1 cellular context compared by ENCODE assay signal in the genomic region with DNA sequence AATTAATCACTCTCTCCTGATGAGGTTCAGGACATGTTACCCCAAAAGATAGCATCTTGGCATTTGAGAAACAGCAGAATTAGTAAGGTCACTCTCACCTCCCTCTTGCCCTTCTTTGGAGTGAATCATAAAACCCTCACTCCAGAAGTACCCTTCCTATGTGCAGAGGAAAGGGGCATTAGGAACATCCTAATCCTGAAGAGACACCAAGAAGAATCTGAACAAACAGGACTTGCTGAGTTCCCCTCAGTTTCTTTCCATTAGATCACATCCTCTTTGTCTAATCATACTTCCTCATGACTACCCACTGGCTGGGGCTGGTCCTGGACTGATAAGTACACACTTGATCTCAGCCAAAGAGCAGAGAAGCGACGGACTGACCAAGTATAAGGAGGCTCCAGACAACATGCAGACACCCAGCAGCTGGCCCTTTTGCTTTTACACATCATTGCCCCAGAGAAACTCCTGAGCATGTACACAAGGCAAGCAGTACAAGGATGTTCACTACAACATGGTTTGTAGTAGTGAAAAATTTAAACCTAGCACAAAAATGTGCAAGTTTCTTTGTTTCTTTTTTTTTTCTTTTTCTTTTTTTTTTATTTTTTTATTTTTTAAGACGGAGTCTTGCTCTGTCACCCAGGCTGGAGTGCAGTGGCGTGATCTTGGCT.
TF ChIP-seq lines count a peak whose summit lies in the region.

No MANE protein-coding gene starts in this region.

TF ChIP-seq in K562, 482 proteins besides CTCF, POLR2A, EP300 and RAD21 (continued from another document and continues in another):
- TF ChIP-seq, protein P1, sequence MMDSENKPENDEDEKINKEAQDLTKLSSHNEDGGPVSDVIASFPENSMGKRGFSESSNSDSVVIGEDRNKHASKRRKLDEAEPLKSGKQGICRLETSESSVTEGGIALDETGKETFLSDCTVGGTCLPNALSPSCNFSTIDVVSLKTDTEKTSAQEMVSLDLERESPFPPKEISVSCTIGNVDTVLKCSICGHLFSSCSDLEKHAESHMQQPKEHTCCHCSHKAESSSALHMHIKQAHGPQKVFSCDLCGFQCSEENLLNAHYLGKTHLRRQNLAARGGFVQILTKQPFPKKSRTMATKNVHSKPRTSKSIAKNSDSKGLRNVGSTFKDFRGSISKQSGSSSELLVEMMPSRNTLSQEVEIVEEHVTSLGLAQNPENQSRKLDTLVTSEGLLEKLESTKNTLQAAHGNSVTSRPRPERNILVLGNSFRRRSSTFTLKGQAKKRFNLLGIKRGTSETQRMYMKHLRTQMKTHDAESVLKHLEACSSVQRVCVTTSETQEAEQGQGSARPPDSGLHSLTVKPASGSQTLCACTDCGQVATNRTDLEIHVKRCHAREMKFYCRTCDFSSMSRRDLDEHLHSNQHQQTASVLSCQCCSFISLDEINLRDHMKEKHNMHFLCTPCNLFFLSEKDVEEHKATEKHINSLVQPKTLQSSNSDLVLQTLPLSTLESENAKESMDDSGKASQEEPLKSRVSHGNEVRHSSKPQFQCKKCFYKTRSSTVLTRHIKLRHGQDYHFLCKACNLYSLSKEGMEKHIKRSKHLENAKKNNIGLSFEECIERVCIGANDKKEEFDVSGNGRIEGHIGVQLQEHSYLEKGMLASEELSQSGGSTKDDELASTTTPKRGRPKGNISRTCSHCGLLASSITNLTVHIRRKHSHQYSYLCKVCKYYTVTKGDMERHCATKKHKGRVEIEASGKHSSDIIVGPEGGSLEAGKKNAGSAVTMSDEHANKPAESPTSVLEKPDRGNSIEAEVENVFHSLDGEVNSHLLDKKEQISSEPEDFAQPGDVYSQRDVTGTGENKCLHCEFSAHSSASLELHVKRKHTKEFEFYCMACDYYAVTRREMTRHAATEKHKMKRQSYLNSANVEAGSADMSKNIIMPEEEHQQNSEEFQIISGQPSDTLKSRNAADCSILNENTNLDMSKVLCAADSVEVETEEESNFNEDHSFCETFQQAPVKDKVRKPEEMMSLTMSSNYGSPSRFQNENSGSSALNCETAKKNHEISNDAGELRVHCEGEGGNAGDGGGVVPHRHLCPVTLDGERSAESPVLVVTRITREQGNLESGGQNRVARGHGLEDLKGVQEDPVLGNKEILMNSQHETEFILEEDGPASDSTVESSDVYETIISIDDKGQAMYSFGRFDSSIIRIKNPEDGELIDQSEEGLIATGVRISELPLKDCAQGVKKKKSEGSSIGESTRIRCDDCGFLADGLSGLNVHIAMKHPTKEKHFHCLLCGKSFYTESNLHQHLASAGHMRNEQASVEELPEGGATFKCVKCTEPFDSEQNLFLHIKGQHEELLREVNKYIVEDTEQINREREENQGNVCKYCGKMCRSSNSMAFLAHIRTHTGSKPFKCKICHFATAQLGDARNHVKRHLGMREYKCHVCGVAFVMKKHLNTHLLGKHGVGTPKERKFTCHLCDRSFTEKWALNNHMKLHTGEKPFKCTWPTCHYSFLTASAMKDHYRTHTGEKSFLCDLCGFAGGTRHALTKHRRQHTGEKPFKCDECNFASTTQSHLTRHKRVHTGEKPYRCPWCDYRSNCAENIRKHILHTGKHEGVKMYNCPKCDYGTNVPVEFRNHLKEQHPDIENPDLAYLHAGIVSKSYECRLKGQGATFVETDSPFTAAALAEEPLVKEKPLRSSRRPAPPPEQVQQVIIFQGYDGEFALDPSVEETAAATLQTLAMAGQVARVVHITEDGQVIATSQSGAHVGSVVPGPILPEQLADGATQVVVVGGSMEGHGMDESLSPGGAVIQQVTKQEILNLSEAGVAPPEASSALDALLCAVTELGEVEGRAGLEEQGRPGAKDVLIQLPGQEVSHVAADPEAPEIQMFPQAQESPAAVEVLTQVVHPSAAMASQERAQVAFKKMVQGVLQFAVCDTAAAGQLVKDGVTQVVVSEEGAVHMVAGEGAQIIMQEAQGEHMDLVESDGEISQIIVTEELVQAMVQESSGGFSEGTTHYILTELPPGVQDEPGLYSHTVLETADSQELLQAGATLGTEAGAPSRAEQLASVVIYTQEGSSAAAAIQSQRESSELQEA (IDR thresholded peaks at IDR 0.05; ENCODE audit: low read depth): 0 out of 2 replicates have a peak, but pooled peaks have one; percentile 32
- TF ChIP-seq ZBTB7A (IDR thresholded peaks at IDR 0.05; ENCODE audit: borderline replicate concordance, control insufficient read depth, low read depth, low read length) (no peak), SMAD1 (IDR thresholded peaks at IDR 0.05; ENCODE audit: low read depth, low read length, partially characterized antibody) (peak; percentile 68), TARDBP (IDR thresholded peaks at IDR 0.05) (no peak), TCF3 (CRISPR knock-in tag; IDR thresholded peaks at IDR 0.05) (peak; percentile 94), RNF2 (IDR thresholded peaks at IDR 0.05) (peak; percentile 93), TCFL5 (CRISPR knock-in tag; conservative IDR thresholded peaks at IDR 0.05) (no peak), ZKSCAN3 (CRISPR knock-in tag; IDR thresholded peaks at IDR 0.05) (no peak), STAT5B (CRISPR knock-in tag; IDR thresholded peaks at IDR 0.05) (no peak), XRCC5 (IDR thresholded peaks at IDR 0.05; ENCODE audit: low read depth, low read length) (no peak), ZNF165 (CRISPR knock-in tag; IDR thresholded peaks at IDR 0.05; ENCODE audit: borderline replicate concordance) (no peak), NCOA1 (IDR thresholded peaks at IDR 0.05; ENCODE audit: low read depth) (peak; percentile 64; the same call in 1 of the 2 replicates), BCOR (IDR thresholded peaks at IDR 0.05) (no peak; the same call in 1 of the 2 replicates), ZNF707 (CRISPR knock-in tag; conservative IDR thresholded peaks at IDR 0.05) (no peak), ATF1 (CRISPR knock-in tag; IDR thresholded peaks at IDR 0.05) (no peak), ATF1 (tag; IDR thresholded peaks at IDR 0.05) (peak; percentile 85), CBX3 (IDR thresholded peaks at IDR 0.05; ENCODE audit: borderline replicate concordance in 1 of 2, low read length in 2 of 2) (peak in 1 of 2 experiments; percentile 82; a peak in 1 of 3 replicates), CBX8 (IDR thresholded peaks at IDR 0.05; ENCODE audit: borderline replicate concordance, extremely low read depth, low read depth, low read length, poor library complexity, severe bottlenecking) (no peak), ZNF717 (CRISPR knock-in tag; IDR thresholded peaks at IDR 0.05) (no peak), ZNF436 (CRISPR knock-in tag; IDR thresholded peaks at IDR 0.05) (no peak), ILF3 (IDR thresholded peaks at IDR 0.05; ENCODE audit: borderline replicate concordance) (no peak), KDM2B (CRISPR knock-in tag; IDR thresholded peaks at IDR 0.05) (no peak), POLR3A (IDR thresholded peaks at IDR 0.05; ENCODE audit: borderline replicate concordance, extremely low read depth, insufficient read depth, insufficient read length) (no peak), TRIM24 (IDR thresholded peaks at IDR 0.05) (peak; percentile 90 to 91), GATA2 (CRISPR knock-in tag; IDR thresholded peaks at IDR 0.05) (peak; percentile 83), ZFP36 (IDR thresholded peaks at IDR 0.05; ENCODE audit: low read depth, low read length, partially characterized antibody) (no peak), SETDB1 (IDR thresholded peaks at IDR 0.05; ENCODE audit: low read length) (no peak), FOXK2 (conservative IDR thresholded peaks at IDR 0.05 in 1 of 2, IDR thresholded peaks at IDR 0.05 in 1 of 2; ENCODE audit: low read depth in 2 of 2) (peak; percentile 94 to 96), TFAM (CRISPR knock-in tag; conservative IDR thresholded peaks at IDR 0.05) (no peak), CSDE1 (IDR thresholded peaks at IDR 0.05) (no peak), ZNF121 (CRISPR knock-in tag; conservative IDR thresholded peaks at IDR 0.05) (no peak), ESRRB (CRISPR knock-in tag; IDR thresholded peaks at IDR 0.05; ENCODE audit: borderline replicate concordance) (no peak), POLR3G (IDR thresholded peaks at IDR 0.05; ENCODE audit: extremely low read depth, insufficient read length, insufficient replicate concordance) (no peak), SMARCB1 (IDR thresholded peaks at IDR 0.05; ENCODE audit: insufficient read length, low read depth) (no peak), HDGF (IDR thresholded peaks at IDR 0.05) (no peak), NFE2L1 (tag; IDR thresholded peaks at IDR 0.05; ENCODE audit: borderline replicate concordance, low read depth) (no peak), ZNF23 (CRISPR knock-in tag; IDR thresholded peaks at IDR 0.05) (no peak), CBX2 (IDR thresholded peaks at IDR 0.05; ENCODE audit: insufficient read depth, low read length, poor library complexity, severe bottlenecking) (no peak), HOXB6 (CRISPR knock-in tag; IDR thresholded peaks at IDR 0.05; ENCODE audit: borderline replicate concordance) (no peak), TSC22D4 (tag; IDR thresholded peaks at IDR 0.05) (no peak), ZNF766 (CRISPR knock-in tag; conservative IDR thresholded peaks at IDR 0.05) (peak; percentile 75; the same call in 1 of the 2 replicates), XRCC4 (IDR thresholded peaks at IDR 0.05; ENCODE audit: extremely low read depth, insufficient read depth, insufficient read length) (no peak), STAT5A (IDR thresholded peaks at IDR 0.05; ENCODE audit: borderline replicate concordance, low read length) (peak; percentile 82), SMAD3 (CRISPR knock-in tag; conservative IDR thresholded peaks at IDR 0.05) (0 out of 2 replicates have a peak, but pooled peaks have one; percentile 26), SIX5 (IDR thresholded peaks at IDR 0.05; ENCODE audit: borderline replicate concordance in 1 of 2, insufficient read depth in 1 of 2, low read depth in 1 of 2, low read length in 2 of 2) (no peak)
- TF ChIP-seq, protein P2, sequence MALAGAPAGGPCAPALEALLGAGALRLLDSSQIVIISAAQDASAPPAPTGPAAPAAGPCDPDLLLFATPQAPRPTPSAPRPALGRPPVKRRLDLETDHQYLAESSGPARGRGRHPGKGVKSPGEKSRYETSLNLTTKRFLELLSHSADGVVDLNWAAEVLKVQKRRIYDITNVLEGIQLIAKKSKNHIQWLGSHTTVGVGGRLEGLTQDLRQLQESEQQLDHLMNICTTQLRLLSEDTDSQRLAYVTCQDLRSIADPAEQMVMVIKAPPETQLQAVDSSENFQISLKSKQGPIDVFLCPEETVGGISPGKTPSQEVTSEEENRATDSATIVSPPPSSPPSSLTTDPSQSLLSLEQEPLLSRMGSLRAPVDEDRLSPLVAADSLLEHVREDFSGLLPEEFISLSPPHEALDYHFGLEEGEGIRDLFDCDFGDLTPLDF (CRISPR knock-in tag; IDR thresholded peaks at IDR 0.05): no peak
- TF ChIP-seq, protein P3, sequence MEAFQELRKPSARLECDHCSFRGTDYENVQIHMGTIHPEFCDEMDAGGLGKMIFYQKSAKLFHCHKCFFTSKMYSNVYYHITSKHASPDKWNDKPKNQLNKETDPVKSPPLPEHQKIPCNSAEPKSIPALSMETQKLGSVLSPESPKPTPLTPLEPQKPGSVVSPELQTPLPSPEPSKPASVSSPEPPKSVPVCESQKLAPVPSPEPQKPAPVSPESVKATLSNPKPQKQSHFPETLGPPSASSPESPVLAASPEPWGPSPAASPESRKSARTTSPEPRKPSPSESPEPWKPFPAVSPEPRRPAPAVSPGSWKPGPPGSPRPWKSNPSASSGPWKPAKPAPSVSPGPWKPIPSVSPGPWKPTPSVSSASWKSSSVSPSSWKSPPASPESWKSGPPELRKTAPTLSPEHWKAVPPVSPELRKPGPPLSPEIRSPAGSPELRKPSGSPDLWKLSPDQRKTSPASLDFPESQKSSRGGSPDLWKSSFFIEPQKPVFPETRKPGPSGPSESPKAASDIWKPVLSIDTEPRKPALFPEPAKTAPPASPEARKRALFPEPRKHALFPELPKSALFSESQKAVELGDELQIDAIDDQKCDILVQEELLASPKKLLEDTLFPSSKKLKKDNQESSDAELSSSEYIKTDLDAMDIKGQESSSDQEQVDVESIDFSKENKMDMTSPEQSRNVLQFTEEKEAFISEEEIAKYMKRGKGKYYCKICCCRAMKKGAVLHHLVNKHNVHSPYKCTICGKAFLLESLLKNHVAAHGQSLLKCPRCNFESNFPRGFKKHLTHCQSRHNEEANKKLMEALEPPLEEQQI (IDR thresholded peaks at IDR 0.05): no peak
- TF ChIP-seq, protein P4, sequence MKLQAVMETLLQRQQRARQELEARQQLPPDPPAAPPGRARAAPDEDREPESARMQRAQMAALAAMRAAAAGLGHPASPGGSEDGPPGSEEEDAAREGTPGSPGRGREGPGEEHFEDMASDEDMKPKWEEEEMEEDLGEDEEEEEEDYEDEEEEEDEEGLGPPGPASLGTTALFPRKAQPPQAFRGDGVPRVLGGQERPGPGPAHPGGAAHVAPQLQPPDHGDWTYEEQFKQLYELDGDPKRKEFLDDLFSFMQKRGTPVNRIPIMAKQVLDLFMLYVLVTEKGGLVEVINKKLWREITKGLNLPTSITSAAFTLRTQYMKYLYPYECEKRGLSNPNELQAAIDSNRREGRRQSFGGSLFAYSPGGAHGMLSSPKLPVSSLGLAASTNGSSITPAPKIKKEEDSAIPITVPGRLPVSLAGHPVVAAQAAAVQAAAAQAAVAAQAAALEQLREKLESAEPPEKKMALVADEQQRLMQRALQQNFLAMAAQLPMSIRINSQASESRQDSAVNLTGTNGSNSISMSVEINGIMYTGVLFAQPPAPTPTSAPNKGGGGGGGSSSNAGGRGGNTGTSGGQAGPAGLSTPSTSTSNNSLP (IDR thresholded peaks at IDR 0.05; ENCODE audit: borderline replicate concordance, low read depth, low read length): no peak; the same call in 1 of the 2 replicates
- TF ChIP-seq, protein P5, sequence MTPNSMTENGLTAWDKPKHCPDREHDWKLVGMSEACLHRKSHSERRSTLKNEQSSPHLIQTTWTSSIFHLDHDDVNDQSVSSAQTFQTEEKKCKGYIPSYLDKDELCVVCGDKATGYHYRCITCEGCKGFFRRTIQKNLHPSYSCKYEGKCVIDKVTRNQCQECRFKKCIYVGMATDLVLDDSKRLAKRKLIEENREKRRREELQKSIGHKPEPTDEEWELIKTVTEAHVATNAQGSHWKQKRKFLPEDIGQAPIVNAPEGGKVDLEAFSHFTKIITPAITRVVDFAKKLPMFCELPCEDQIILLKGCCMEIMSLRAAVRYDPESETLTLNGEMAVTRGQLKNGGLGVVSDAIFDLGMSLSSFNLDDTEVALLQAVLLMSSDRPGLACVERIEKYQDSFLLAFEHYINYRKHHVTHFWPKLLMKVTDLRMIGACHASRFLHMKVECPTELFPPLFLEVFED (CRISPR knock-in tag; conservative IDR thresholded peaks at IDR 0.05): no peak
- TF ChIP-seq, protein P6, sequence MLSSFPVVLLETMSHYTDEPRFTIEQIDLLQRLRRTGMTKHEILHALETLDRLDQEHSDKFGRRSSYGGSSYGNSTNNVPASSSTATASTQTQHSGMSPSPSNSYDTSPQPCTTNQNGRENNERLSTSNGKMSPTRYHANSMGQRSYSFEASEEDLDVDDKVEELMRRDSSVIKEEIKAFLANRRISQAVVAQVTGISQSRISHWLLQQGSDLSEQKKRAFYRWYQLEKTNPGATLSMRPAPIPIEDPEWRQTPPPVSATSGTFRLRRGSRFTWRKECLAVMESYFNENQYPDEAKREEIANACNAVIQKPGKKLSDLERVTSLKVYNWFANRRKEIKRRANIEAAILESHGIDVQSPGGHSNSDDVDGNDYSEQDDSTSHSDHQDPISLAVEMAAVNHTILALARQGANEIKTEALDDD (IDR thresholded peaks at IDR 0.05): peak; percentile 95
- TF ChIP-seq, protein P7, sequence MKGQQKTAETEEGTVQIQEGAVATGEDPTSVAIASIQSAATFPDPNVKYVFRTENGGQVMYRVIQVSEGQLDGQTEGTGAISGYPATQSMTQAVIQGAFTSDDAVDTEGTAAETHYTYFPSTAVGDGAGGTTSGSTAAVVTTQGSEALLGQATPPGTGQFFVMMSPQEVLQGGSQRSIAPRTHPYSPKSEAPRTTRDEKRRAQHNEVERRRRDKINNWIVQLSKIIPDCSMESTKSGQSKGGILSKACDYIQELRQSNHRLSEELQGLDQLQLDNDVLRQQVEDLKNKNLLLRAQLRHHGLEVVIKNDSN (CRISPR knock-in tag; IDR thresholded peaks at IDR 0.05): no peak
